ENCODE assay signal across 10 cellular contexts in the genomic region with DNA sequence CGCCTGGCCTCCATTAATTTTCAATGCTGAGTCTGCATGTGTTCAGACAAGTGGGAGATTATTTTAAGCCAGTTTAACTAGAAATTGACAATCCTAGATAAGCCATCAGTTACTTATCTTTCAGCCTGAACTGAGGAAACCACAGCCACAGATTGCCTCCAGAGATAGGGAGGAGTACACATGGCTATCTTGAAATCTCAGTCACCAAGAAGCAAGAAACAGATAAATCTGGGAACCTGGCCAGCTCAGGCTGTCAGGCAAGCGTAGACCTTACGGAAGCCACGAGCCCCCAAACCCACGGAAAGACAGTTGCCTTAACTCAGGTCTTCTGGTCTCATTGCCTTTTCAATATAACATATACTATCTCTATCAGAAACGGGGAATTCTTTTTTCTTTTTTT. TPM values are rescaled to one million over a fixed set of nuclear protein-coding genes. Genes with fewer than 3 reads are reported as not detected.
DNase-seq lines count a peak whose midpoint lies in the region; ATAC-seq lines count a peak whose summit lies in the region.
"Had no signal": no experiment of that assay in that cellular context is flagged by ENCODE, and none has a peak within 500 bp of the region (broad histone marks: within the 10 kb centered on the region; RNA-seq: fewer than 3 reads in every experiment).

No MANE protein-coding gene starts in this region.

- H3K36me3 Mint-ChIP-seq in activated T-cell treated with anti-CD3 and anti-CD28 coated beads, Interleukin-2, amount 50 U/mL, for 24 hours (ENCODE audit: low read depth): peaks cover 28% of the 10 kb centered on the region

- DNase-seq in CMK (ENCODE audit: low read depth) (peak; percentile 68), SK-N-MC (ENCODE audit: low read depth, low spot score) (no peak), mesenteric fat pad (ENCODE audit: low spot score) (peak; percentile 20), AG08395 (ENCODE audit: low spot score) (no peak), NCI-H187 (lab: John Stamatoyannopoulos, UW) (no peak)
- no peak for DNase-seq in activated T-cell treated with anti-CD3 and anti-CD28 coated beads, Interleukin-2, amount 50 U/mL, for 24 hours
- DNase-seq: cortex of kidney, NCI-H2081 treated with DMSO at 0.1 percent for 48 hours had no signal

- peaks cover 44% of the 10 kb centered on the region for H3K4me1 Mint-ChIP-seq in activated T-cell treated with anti-CD3 and anti-CD28 coated beads, Interleukin-2, amount 50 U/mL, for 24 hours (ENCODE audit: low read depth)

- no peak overlapping the region for H3K4me3 ChIP-seq in SK-N-MC

- H3K9me3 Mint-ChIP-seq in activated T-cell treated with anti-CD3 and anti-CD28 coated beads, Interleukin-2, amount 50 U/mL, for 24 hours: no peaks in the 10 kb centered on the region

- H3K9ac ChIP-seq in SK-N-MC (ENCODE audit: insufficient read length): no peak overlapping the region

- no peak overlapping the region for H3K4me3 Mint-ChIP-seq in activated T-cell treated with anti-CD3 and anti-CD28 coated beads, Interleukin-2, amount 50 U/mL, for 24 hours

- H3K9me3 ChIP-seq in SK-N-MC (ENCODE audit: low read depth, low read length): no peaks in the 10 kb centered on the region

- peak overlapping the region; percentile 61 for H3K27ac Mint-ChIP-seq in activated T-cell treated with anti-CD3 and anti-CD28 coated beads, Interleukin-2, amount 50 U/mL, for 24 hours

- H3K27ac ChIP-seq in SK-N-MC: peak overlapping the region; percentile 36; the same call in 1 of the 2 replicates

- H3K36me3 ChIP-seq in SK-N-MC (ENCODE audit: insufficient read depth, low read length): peaks cover 4% of the 10 kb centered on the region; the same call in 1 of the 2 replicates

- H3K27me3 Mint-ChIP-seq in activated T-cell treated with anti-CD3 and anti-CD28 coated beads, Interleukin-2, amount 50 U/mL, for 24 hours: no peaks in the 10 kb centered on the region

- ATAC-seq in GM21723 (IDR thresholded peaks at IDR 0.05; ENCODE audit: unreplicated experiment): no peak
- no peak for ATAC-seq in HG02870 (IDR thresholded peaks at IDR 0.05; ENCODE audit: unreplicated experiment)

RNA-seq across cellular contexts. Expression of a gene that starts 2.0 kb away (rescaled TPM):
- 102 TPM for total RNA-seq in mesenteric fat pad

RNA-seq across cellular contexts. Expression of a gene that starts 57.7 kb away (rescaled TPM):
- total RNA-seq in mesenteric fat pad: 14.7 TPM

Comparison
In these comparisons a context has a peak if more than half of its experiments do, and no peak if none do; other contexts are left out.
1. DNase-seq: peak in CMK (single experiment) and mesenteric fat pad (single experiment); none in SK-N-MC (single experiment), activated T-cell treated with anti-CD3 and anti-CD28 coated beads, Interleukin-2, amount 50 U/mL, for 24 hours (single experiment), AG08395 (single experiment) and NCI-H187 (0 of 2).